In genomic region chr20:17507032-17507431, GRCh38 we compare ENCODE assay signal across 1 cellular context.
TF ChIP-seq lines count a peak whose summit lies in the region.

No MANE protein-coding gene starts in this region.

TF ChIP-seq in K562, 482 proteins besides CTCF, POLR2A, EP300 and RAD21 (continued from another document and continues in another):
- TF ChIP-seq ZNF609 (CRISPR knock-in tag; IDR thresholded peaks at IDR 0.05; ENCODE audit: borderline replicate concordance): no peak
- no peak for TF ChIP-seq ZBTB2 (IDR thresholded peaks at IDR 0.05)
- TF ChIP-seq SIX5 (IDR thresholded peaks at IDR 0.05; ENCODE audit: borderline replicate concordance in 1 of 2, insufficient read depth in 1 of 2, low read depth in 1 of 2, low read length in 2 of 2): no peak
- TF ChIP-seq SETDB1 (IDR thresholded peaks at IDR 0.05; ENCODE audit: low read length): no peak
- TF ChIP-seq SFPQ (IDR thresholded peaks at IDR 0.05; ENCODE audit: low read depth, low read length): no peak
- 0 out of 2 replicates have a peak, but pooled peaks have one; percentile 35 for TF ChIP-seq PML (IDR thresholded peaks at IDR 0.05; ENCODE audit: low read length)
- no peak for TF ChIP-seq MTA1 (IDR thresholded peaks at IDR 0.05; ENCODE audit: borderline replicate concordance)
- no peak for TF ChIP-seq E2F4 (CRISPR knock-in tag; IDR thresholded peaks at IDR 0.05; ENCODE audit: low read depth)
- TF ChIP-seq ZBTB26 (CRISPR knock-in tag; IDR thresholded peaks at IDR 0.05): no peak
- TF ChIP-seq MLX (CRISPR knock-in tag; conservative IDR thresholded peaks at IDR 0.05): no peak
- TF ChIP-seq PTTG1 (tag; IDR thresholded peaks at IDR 0.05; ENCODE audit: low read depth): no peak
- TF ChIP-seq CBFA2T2 (conservative IDR thresholded peaks at IDR 0.05): peak; percentile 74
- TF ChIP-seq MLLT1 (IDR thresholded peaks at IDR 0.05): peak in 1 of 2 experiments; percentile 52; a peak in 1 of 4 replicates
- no peak for TF ChIP-seq KDM5B (IDR thresholded peaks at IDR 0.05; ENCODE audit: insufficient replicate concordance, low read depth, low read length)
- peak; percentile 24; the same call in 1 of the 2 replicates for TF ChIP-seq FOXM1 (IDR thresholded peaks at IDR 0.05; ENCODE audit: low read depth)
- TF ChIP-seq FOXM1 (CRISPR knock-in tag; IDR thresholded peaks at IDR 0.05; ENCODE audit: low read depth): no peak
- no peak for TF ChIP-seq ZNF586 (CRISPR knock-in tag; conservative IDR thresholded peaks at IDR 0.05)
- no peak for TF ChIP-seq ZNF592 (IDR thresholded peaks at IDR 0.05)
- TF ChIP-seq ELF4 (CRISPR knock-in tag; IDR thresholded peaks at IDR 0.05): peak; percentile 80; the same call in 1 of the 2 replicates
- no peak for TF ChIP-seq C11orf30 (IDR thresholded peaks at IDR 0.05; ENCODE audit: low read depth)
- no peak for TF ChIP-seq CCAR2 (IDR thresholded peaks at IDR 0.05; ENCODE audit: low read depth, low read length)
- TF ChIP-seq BCLAF1 (IDR thresholded peaks at IDR 0.05; ENCODE audit: borderline replicate concordance in 1 of 2, control insufficient read depth in 1 of 2, low read depth in 2 of 2, low read length in 1 of 2): no peak
- no peak for TF ChIP-seq HCFC1 (IDR thresholded peaks at IDR 0.05; ENCODE audit: low read depth, low read length)
- no peak for TF ChIP-seq ZNF511 (CRISPR knock-in tag; IDR thresholded peaks at IDR 0.05)
- peak; percentile 38; the same call in 1 of the 2 replicates for TF ChIP-seq ZEB2 (IDR thresholded peaks at IDR 0.05)
- TF ChIP-seq ZNF655 (CRISPR knock-in tag; IDR thresholded peaks at IDR 0.05): no peak
- TF ChIP-seq ZZZ3 (IDR thresholded peaks at IDR 0.05): no peak
- no peak for TF ChIP-seq HNRNPLL (IDR thresholded peaks at IDR 0.05; ENCODE audit: low read depth, low read length, poor library complexity, severe bottlenecking)
- no peak for TF ChIP-seq ZNF57 (CRISPR knock-in tag; IDR thresholded peaks at IDR 0.05)
- TF ChIP-seq SMAD2 (IDR thresholded peaks at IDR 0.05; ENCODE audit: low read depth, low read length): no peak
- 0 out of 2 replicates have a peak, but pooled peaks have one; percentile 31 for TF ChIP-seq HDAC2 (IDR thresholded peaks at IDR 0.05)
- TF ChIP-seq PHTF2 (CRISPR knock-in tag; IDR thresholded peaks at IDR 0.05): no peak
- TF ChIP-seq CEBPG (CRISPR knock-in tag; IDR thresholded peaks at IDR 0.05): no peak
- TF ChIP-seq CEBPG (tag; conservative IDR thresholded peaks at IDR 0.05 in 1 of 2, IDR thresholded peaks at IDR 0.05 in 1 of 2): peak in 1 of 2 experiments; percentile 53; a peak in 1 of 4 replicates
- no peak for TF ChIP-seq ZBTB7A (IDR thresholded peaks at IDR 0.05; ENCODE audit: borderline replicate concordance, control insufficient read depth, low read depth, low read length)
